ENCODE assay signal across 8 cellular contexts in the genomic region with DNA sequence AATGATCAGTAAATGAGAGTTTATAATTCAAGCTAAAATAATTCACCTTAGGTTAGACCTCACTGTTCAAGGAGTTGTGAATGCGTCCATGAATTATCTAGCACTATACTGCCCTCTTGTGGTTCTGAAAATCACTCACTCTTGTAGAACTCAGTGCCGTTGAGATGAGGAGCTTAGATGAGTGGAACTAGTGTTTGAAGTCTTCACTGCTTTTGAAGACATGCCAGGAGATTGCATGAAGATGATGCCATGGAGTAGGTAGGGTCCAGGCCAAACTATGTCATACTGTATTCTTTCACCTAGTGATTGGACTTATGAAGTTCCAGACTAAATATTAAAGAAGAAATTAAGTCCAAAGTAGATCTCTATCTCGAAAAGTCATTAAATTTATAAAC. TPM values are rescaled to one million over a fixed set of nuclear protein-coding genes. Genes with fewer than 3 reads are reported as not detected.
DNase-seq lines count a peak whose midpoint lies in the region; ATAC-seq lines count a peak whose summit lies in the region.

No MANE protein-coding gene starts in this region.

- peaks cover 0 to 3% of the 10 kb centered on the region in 2 experiments for H3K36me3 ChIP-seq in trophoblast cell (ENCODE audit: control insufficient read depth in 1 of 2, insufficient read depth in 2 of 2, low read length in 2 of 2)

- H3K4me3 Mint-ChIP-seq in activated CD8-positive, alpha-beta T cell treated with anti-CD3 and anti-CD28 coated beads, Interleukin-2, amount 10 ng/mL, durations not matched to agents 7 days and 5 days: no peak overlapping the region

- peaks cover 48% of the 10 kb centered on the region for H3K4me1 Mint-ChIP-seq in activated CD8-positive, alpha-beta T cell treated with anti-CD3 and anti-CD28 coated beads, Interleukin-2, amount 10 ng/mL, durations not matched to agents 7 days and 5 days (ENCODE audit: low read depth)

- H3K4ac ChIP-seq in trophoblast cell (ENCODE audit: low read depth, low read length): no peak overlapping the region

- no peak overlapping the region for H3K4me3 ChIP-seq in trophoblast cell (ENCODE audit: low read depth, low read length)

- H4K12ac ChIP-seq in trophoblast cell (ENCODE audit: low read depth, low read length): no peak overlapping the region

- no peak overlapping the region for H2AK5ac ChIP-seq in trophoblast cell (ENCODE audit: low read length)

- H3K9ac ChIP-seq in trophoblast cell (ENCODE audit: low read length): no peak overlapping the region

- H3K27ac ChIP-seq in trophoblast cell (ENCODE audit: low read depth, low read length): no peak overlapping the region

- no peak overlapping the region for H2BK12ac ChIP-seq in trophoblast cell (ENCODE audit: low read length)

- peaks cover 2% of the 10 kb centered on the region for H3K9me3 ChIP-seq in trophoblast cell (ENCODE audit: insufficient read depth, low read depth, low read length)

- peak; percentile 90 for DNase-seq in DMS114 treated with DMSO at 0.1 percent for 48 hours (lab: John Stamatoyannopoulos, UW; ENCODE audit: unreplicated experiment)
- DNase-seq in NCI-H2227 (lab: John Stamatoyannopoulos, UW; ENCODE audit: unreplicated experiment): peak; percentile 83
- peak; percentile 65 for DNase-seq in activated CD8-positive, alpha-beta T cell treated with anti-CD3 and anti-CD28 coated beads, Interleukin-2, amount 10 ng/mL, durations not matched to agents 7 days and 5 days
- peak; percentile 91 for DNase-seq in glomerular endothelial cell (ENCODE audit: extremely low read depth, low read depth, low spot score)
- peak; percentile 55 to 98 for DNase-seq in trophoblast cell
- no peak for DNase-seq in stimulated activated CD4-positive, alpha-beta T cell treated with anti-CD3 and anti-CD28 coated beads, Interleukin-1b, Interleukin-23, amount 100 ng/mL, for 48 hours

- ATAC-seq in GM19351 (IDR thresholded peaks at IDR 0.05; ENCODE audit: unreplicated experiment) (peak; percentile 68), HG03378 (IDR thresholded peaks at IDR 0.05; ENCODE audit: unreplicated experiment) (peak; percentile 77)
- peak; percentile 71 for ATAC-seq in activated CD8-positive, alpha-beta T cell treated with anti-CD3 and anti-CD28 coated beads, Interleukin-2, amount 10 ng/mL, durations not matched to agents 7 days and 5 days

- H3K27me3 Mint-ChIP-seq in activated CD8-positive, alpha-beta T cell treated with anti-CD3 and anti-CD28 coated beads, Interleukin-2, amount 10 ng/mL, durations not matched to agents 7 days and 5 days (ENCODE audit: low read depth): no peaks in the 10 kb centered on the region

- H3K23ac ChIP-seq in trophoblast cell (ENCODE audit: low read length): no peak overlapping the region

- H4K91ac ChIP-seq in trophoblast cell (ENCODE audit: low read depth, low read length): no peak overlapping the region

- no peak overlapping the region for H2BK5ac ChIP-seq in trophoblast cell (ENCODE audit: low read depth, low read length, poor library complexity)

- no peak overlapping the region for H3K4me2 ChIP-seq in trophoblast cell (ENCODE audit: low read length)

- no peak overlapping the region for H2BK120ac ChIP-seq in trophoblast cell (ENCODE audit: insufficient read depth, low read length, poor library complexity)

- POLR2A ChIA-PET in activated CD8-positive, alpha-beta T cell treated with anti-CD3 and anti-CD28 coated beads, Interleukin-2, amount 10 ng/mL, durations not matched to agents 7 days and 5 days (lab: Charles Lee): interaction anchor here (0.7 to 1.5 kb wide), 5 partner anchors 29 to 425 kb away, joined by 3 to 6 read pairs (median 3); a partner anchor contains a TSS

- no peak overlapping the region for H3K18ac ChIP-seq in trophoblast cell (ENCODE audit: low read length)

- no peak overlapping the region for H3K27ac Mint-ChIP-seq in activated CD8-positive, alpha-beta T cell treated with anti-CD3 and anti-CD28 coated beads, Interleukin-2, amount 10 ng/mL, durations not matched to agents 7 days and 5 days

- no peaks in the 10 kb centered on the region for H3K79me2 ChIP-seq in trophoblast cell (ENCODE audit: control insufficient read depth, insufficient read depth, low read length, poor library complexity)

- H3K36me3 Mint-ChIP-seq in activated CD8-positive, alpha-beta T cell treated with anti-CD3 and anti-CD28 coated beads, Interleukin-2, amount 10 ng/mL, durations not matched to agents 7 days and 5 days (ENCODE audit: low read depth): peaks cover 11% of the 10 kb centered on the region

- no peak overlapping the region for H3K14ac ChIP-seq in trophoblast cell (ENCODE audit: low read length)

- H3K27me3 ChIP-seq in trophoblast cell (ENCODE audit: insufficient read depth, low read length): no peaks in the 10 kb centered on the region

- no peak overlapping the region for H2AFZ ChIP-seq in trophoblast cell (ENCODE audit: insufficient read depth, low read length, poor library complexity)

- no peaks in the 10 kb centered on the region for H3K79me1 ChIP-seq in trophoblast cell (ENCODE audit: low read length)

- no peaks in the 10 kb centered on the region for H3K9me3 Mint-ChIP-seq in activated CD8-positive, alpha-beta T cell treated with anti-CD3 and anti-CD28 coated beads, Interleukin-2, amount 10 ng/mL, durations not matched to agents 7 days and 5 days (ENCODE audit: insufficient read depth)

- H3K4me1 ChIP-seq in trophoblast cell (ENCODE audit: control insufficient read depth in 1 of 2, insufficient read depth in 2 of 2, low read length in 2 of 2): no peaks in the 10 kb centered on the region

- H4K8ac ChIP-seq in trophoblast cell (ENCODE audit: low read depth, low read length): no peak overlapping the region

- WGBS in trophoblast cell (ENCODE audit: extremely low coverage, insufficient coverage, insufficient read length): no CpG with 5 or more reads among the region's 3 CpGs

- CTCF ChIA-PET in activated CD8-positive, alpha-beta T cell treated with anti-CD3 and anti-CD28 coated beads, Interleukin-2, amount 10 ng/mL, durations not matched to agents 7 days and 5 days (lab: Charles Lee): interaction anchor here (0.5 to 4.3 kb wide), 99 partner anchors 8 to 628 kb away, joined by 3 to 120 read pairs (median 5); a partner anchor contains a TSS

RNA-seq across cellular contexts. Expression of a gene that starts 28.8 kb away (rescaled TPM):
- total RNA-seq in activated CD8-positive, alpha-beta T cell treated with anti-CD3 and anti-CD28 coated beads, Interleukin-2, amount 10 ng/mL, durations not matched to agents 7 days and 5 days: 10 to 100 TPM in 1 of 2 experiments, 1 to 10 TPM in 1; 8.9 to 13.0 TPM
- 6.8 and 8.3 TPM in 2 replicates for total RNA-seq in glomerular endothelial cell
- polyA plus RNA-seq in trophoblast cell (2013): 3.6 and 4.1 TPM in 2 replicates
